ENCODE assay signal across 12 cellular contexts in genomic region chr9:114929166-114929565, GRCh38. TPM values are rescaled to one million over a fixed set of nuclear protein-coding genes. Genes with fewer than 3 reads are reported as not detected.
DNase-seq lines count a peak whose midpoint lies in the region; ATAC-seq and TF ChIP-seq lines count a peak whose summit lies in the region.
"Had no signal": no experiment of that assay in that cellular context is flagged by ENCODE, and none has a peak within 500 bp of the region (broad histone marks: within the 10 kb centered on the region; RNA-seq: fewer than 3 reads in every experiment).

No MANE protein-coding gene starts in this region.

- no peaks in the 10 kb centered on the region for H3K9me3 Mint-ChIP-seq in T-helper 2 cell treated with Interferon-gamma antibody and Interleukin-4, amounts not matched to agents 5 μg/mL and 100 μg/mL, for 36 hours
- H3K9me3 Mint-ChIP-seq: mesothelial cell of epicardium had no signal

- intact Hi-C loops in heart left ventricle (cut with DNase I) (loop anchor here in 1 of 10 donors (10.0 kb wide), 1 partner anchor 86 kb away; no protein-coding TSS in a partner anchor), right cardiac atrium (cut with DNase I) (no loop called here), right lobe of liver (cut with DNase I) (no loop called here)

- peak overlapping the region; percentile 96 for H3K27ac Mint-ChIP-seq in T-helper 2 cell treated with Interferon-gamma antibody and Interleukin-4, amounts not matched to agents 5 μg/mL and 100 μg/mL, for 36 hours
- H3K27ac Mint-ChIP-seq: mesothelial cell of epicardium had no signal

- H3K36me3 Mint-ChIP-seq in T-helper 2 cell treated with Interferon-gamma antibody and Interleukin-4, amounts not matched to agents 5 μg/mL and 100 μg/mL, for 36 hours (ENCODE audit: low read depth) = peaks cover 40% of the 10 kb centered on the region
- H3K36me3 Mint-ChIP-seq: mesothelial cell of epicardium had no signal

- H3K27me3 ChIP-seq in heart left ventricle (peaks cover 0 to 28% (median 0%) of the 10 kb centered on the region in 9 donors), right cardiac atrium (ENCODE audit: control insufficient read depth, insufficient read depth) (peaks cover 3% of the 10 kb centered on the region), right lobe of liver (no peaks in the 10 kb centered on the region), tibial nerve (no peaks in the 10 kb centered on the region), brain microvascular endothelial cell (replicated peaks) (peaks cover 3% of the 10 kb centered on the region)
- H3K27me3 ChIP-seq: BE2C had no signal

- H3K4me3 Mint-ChIP-seq in T-helper 2 cell treated with Interferon-gamma antibody and Interleukin-4, amounts not matched to agents 5 μg/mL and 100 μg/mL, for 36 hours = peak overlapping the region; percentile 88
- H3K4me3 Mint-ChIP-seq: mesothelial cell of epicardium had no signal

- H3K4me1 Mint-ChIP-seq in T-helper 2 cell treated with Interferon-gamma antibody and Interleukin-4, amounts not matched to agents 5 μg/mL and 100 μg/mL, for 36 hours (ENCODE audit: low read depth) = peaks cover 42% of the 10 kb centered on the region

- peaks cover 0 to 26% (median 0%) of the 10 kb centered on the region in 12 donors for H3K4me1 ChIP-seq in heart left ventricle
- no peaks in the 10 kb centered on the region for H3K4me1 ChIP-seq in right cardiac atrium (ENCODE audit: control insufficient read depth, insufficient read depth, low read length)
- H3K4me1 ChIP-seq in right lobe of liver = peaks cover 0 to 6% (median 0%) of the 10 kb centered on the region in 4 donors
- H3K4me1 ChIP-seq in tibial nerve = no peaks in the 10 kb centered on the region
- H3K4me1 ChIP-seq: BE2C, SJCRH30 had no signal

- no peak for TF ChIP-seq POLR2A in heart left ventricle (IDR thresholded peaks at IDR 0.05)
- peak; percentile 35 for TF ChIP-seq POLR2A in right lobe of liver (IDR thresholded peaks at IDR 0.05)
- no peak for TF ChIP-seq POLR2A in tibial nerve (IDR thresholded peaks at IDR 0.05)

- H3K27ac ChIP-seq in heart left ventricle (peak overlapping the region in 6 of 12 donors; percentile 40 to 92 (median 56)), right cardiac atrium (ENCODE audit: low read length) (no peak overlapping the region), right lobe of liver (peak overlapping the region; percentile 16 to 52 (median 37)), tibial nerve (peak overlapping the region in 3 of 4 donors; percentile 52 to 81 (median 60)), brain microvascular endothelial cell (no peak overlapping the region)
- H3K27ac ChIP-seq: SJCRH30 had no signal

- H3K9me3 ChIP-seq in heart left ventricle (no peaks in the 10 kb centered on the region), right cardiac atrium (ENCODE audit: control insufficient read depth, low read length) (no peaks in the 10 kb centered on the region), right lobe of liver (no peaks in the 10 kb centered on the region), tibial nerve (no peaks in the 10 kb centered on the region)
- H3K9me3 ChIP-seq: BE2C, SJCRH30 had no signal

- WGBS in heart left ventricle, 4 donors = 61 to 83% (median 78%) methylated on average over 5 of the region's 5 CpGs
- 72% methylated on average over 5 of the region's 5 CpGs for WGBS in right cardiac atrium
- 63% methylated on average over 5 of the region's 5 CpGs for WGBS in right lobe of liver (ENCODE audit: insufficient coverage, low coverage, low lambda C conversion rate, missing lambda C conversion rate)
- 74 to 81% methylated on average over 5 of the region's 5 CpGs for WGBS in tibial nerve, 2 donors

- DNase-seq in heart left ventricle = no peak
- no peak for DNase-seq in right cardiac atrium
- DNase-seq in T-helper 2 cell treated with Interferon-gamma antibody and Interleukin-4, amounts not matched to agents 5 μg/mL and 100 μg/mL, for 36 hours (ENCODE audit: low spot score) = no peak
- no peak for DNase-seq in right lobe of liver
- no peak for DNase-seq in tibial nerve (ENCODE audit: low spot score in 2 of 2)
- DNase-seq in HPDE6-E6E7 (ENCODE audit: extremely low spot score) = no peak
- no peak for DNase-seq in brain microvascular endothelial cell
- DNase-seq: BE2C, SJCRH30 had no signal

- ATAC-seq in heart left ventricle = no peak
- ATAC-seq in right cardiac atrium = no peak
- ATAC-seq in right lobe of liver = peak in 3 of 4 donors; percentile 18 to 33 (median 19)
- ATAC-seq in GM19395 (IDR thresholded peaks at IDR 0.05; ENCODE audit: unreplicated experiment) = no peak

- H3K4me3 ChIP-seq in heart left ventricle (peak overlapping the region in 8 of 12 donors; percentile 5 to 65 (median 42)), right cardiac atrium (ENCODE audit: low read length) (no peak overlapping the region), right lobe of liver (no peak overlapping the region), tibial nerve (peak overlapping the region in 3 of 4 donors; percentile 5 to 39 (median 27)), brain microvascular endothelial cell (ENCODE audit: low read depth, low read length) (no peak overlapping the region)
- H3K4me3 ChIP-seq: SJCRH30 had no signal

- TF ChIP-seq CTCF in heart left ventricle (IDR thresholded peaks at IDR 0.05) = no peak
- no peak for TF ChIP-seq CTCF in right lobe of liver (IDR thresholded peaks at IDR 0.05)
- TF ChIP-seq CTCF in tibial nerve (IDR thresholded peaks at IDR 0.05) = no peak
- no peak for TF ChIP-seq CTCF in brain microvascular endothelial cell (IDR thresholded peaks at IDR 0.05; ENCODE audit: low read depth, low read length, missing control alignments)

- in situ Hi-C loops in brain microvascular endothelial cell (cut with HindIII; ENCODE audit: low pct_ligation_motif_present, low sequenced_read_pairs) = no loop called here

- peak in 1 of 2 donors; percentile 6 for TF ChIP-seq EP300 in tibial nerve (IDR thresholded peaks at IDR 0.05)

- H3K27me3 Mint-ChIP-seq in T-helper 2 cell treated with Interferon-gamma antibody and Interleukin-4, amounts not matched to agents 5 μg/mL and 100 μg/mL, for 36 hours (ENCODE audit: low read depth) = peaks cover 2% of the 10 kb centered on the region

- H3K36me3 ChIP-seq in heart left ventricle = no peaks in the 10 kb centered on the region
- H3K36me3 ChIP-seq in right lobe of liver = no peaks in the 10 kb centered on the region
- H3K36me3 ChIP-seq in tibial nerve = no peaks in the 10 kb centered on the region
- no peaks in the 10 kb centered on the region for H3K36me3 ChIP-seq in brain microvascular endothelial cell (replicated peaks)
- H3K36me3 ChIP-seq: BE2C, SJCRH30 had no signal

RNA-seq across cellular contexts. Expression of gene TNFSF8, which starts 1.2 kb away (rescaled TPM):
- total RNA-seq in heart left ventricle = 1 to 10 TPM in 2 of 9 donors, under 1 TPM in 7; 0.25 to 4.9 (median 0.92) TPM
- under 1 TPM in 1 of 2 donors, not detected in 1; 0.47 TPM for polyA plus RNA-seq in heart left ventricle
- 1 to 10 TPM in 1 of 4 donors, under 1 TPM in 3; 0.40 to 1.0 (median 0.92) TPM for total RNA-seq in right cardiac atrium
- 0.18 TPM for polyA plus RNA-seq in right cardiac atrium
- total RNA-seq in right lobe of liver = 1 to 10 TPM in 1 of 6 experiments, under 1 TPM in 5; 0.19 to 2.0 (median 0.38) TPM
- 1 to 10 TPM in 3 of 4 donors, under 1 TPM in 1; 0.84 to 8.1 (median 2.3) TPM for total RNA-seq in tibial nerve
- total RNA-seq: glomerular endothelial cell, mesothelial cell of epicardium, SJCRH30 had no signal

Comparison
In these comparisons a context has a peak if more than half of its experiments do, and no peak if none do; other contexts are left out.
1. H3K4me3 ChIP-seq: peak in heart left ventricle (8 of 12) and tibial nerve (3 of 4); none in right cardiac atrium (single experiment), right lobe of liver (0 of 3) and brain microvascular endothelial cell (single experiment).
2. ATAC-seq: peak in right lobe of liver (3 of 4); none in heart left ventricle (0 of 4), right cardiac atrium (0 of 2) and GM19395 (single experiment).
3. H3K27ac ChIP-seq: peak in right lobe of liver (3 of 3) and tibial nerve (3 of 4); none in right cardiac atrium (single experiment) and brain microvascular endothelial cell (single experiment).